ENCODE assay signal across 1 cellular context in genomic region chr11:82577246-82577645, GRCh38.
TF ChIP-seq lines count a peak whose summit lies in the region.

No MANE protein-coding gene starts in this region.

TF ChIP-seq in GM23338, 12 proteins besides CTCF, POLR2A, EP300 and RAD21 (continued from another document):
- TF ChIP-seq ETS1 (IDR thresholded peaks at IDR 0.05) (no peak), ZNF462 (CRISPR knock-in tag; IDR thresholded peaks at IDR 0.05) (no peak), CREB1 (CRISPR knock-in tag; IDR thresholded peaks at IDR 0.05; ENCODE audit: low read depth) (no peak), EZH2 (IDR thresholded peaks at IDR 0.05; ENCODE audit: low read depth, unreplicated experiment) (no peak), REST (IDR thresholded peaks at IDR 0.05; ENCODE audit: unreplicated experiment) (no peak), ZNF114 (CRISPR knock-in tag; IDR thresholded peaks at IDR 0.05) (no peak), JUNB (IDR thresholded peaks at IDR 0.05; ENCODE audit: unreplicated experiment) (no peak), POLR2AphosphoS5 (IDR thresholded peaks at IDR 0.05; ENCODE audit: low read depth) (no peak), NANOG (IDR thresholded peaks at IDR 0.05; ENCODE audit: borderline replicate concordance) (no peak), ZNF331 (CRISPR knock-in tag; IDR thresholded peaks at IDR 0.05; ENCODE audit: low read depth) (no peak), STAT1 (IDR thresholded peaks at IDR 0.05; ENCODE audit: unreplicated experiment) (no peak)
TF ChIP-seq in GM23338: peak in this region for 0.
